ENCODE assay signal across 12 cellular contexts in the genomic region with DNA sequence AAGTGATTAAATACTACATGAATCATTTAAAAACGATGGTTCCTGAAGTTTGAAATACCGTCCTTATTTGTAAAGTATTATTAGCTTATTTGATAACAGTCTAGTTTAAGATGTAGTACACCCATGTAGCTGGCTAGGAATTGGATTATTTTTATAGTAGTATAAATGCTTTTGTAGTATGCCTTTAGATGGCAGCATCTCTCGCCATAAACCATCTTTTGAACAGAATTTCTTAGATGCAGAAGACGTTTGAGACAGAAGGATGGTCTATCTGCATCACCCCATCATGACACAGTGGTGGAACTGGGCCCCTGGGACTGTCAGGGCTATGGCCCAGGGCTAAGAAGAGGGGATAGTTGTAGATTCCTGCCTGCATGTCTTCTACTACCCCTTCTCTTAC.
DNase-seq lines count a peak whose midpoint lies in the region; ATAC-seq, FAIRE-seq and TF ChIP-seq lines count a peak whose summit lies in the region.
"Had no signal": no experiment of that assay in that cellular context is flagged by ENCODE, and none has a peak within 500 bp of the region (broad histone marks: within the 10 kb centered on the region; RNA-seq: fewer than 3 reads in every experiment).

No MANE protein-coding gene starts in this region.

- TF ChIP-seq CTCF in A549 (IDR thresholded peaks at IDR 0.05), result peak; percentile 18; the same call in 1 of the 3 replicates
- no peak for TF ChIP-seq CTCF in breast epithelium (IDR thresholded peaks at IDR 0.05)
- no peak; the same call in 1 of the 2 replicates for TF ChIP-seq CTCF in PC-3 (conservative IDR thresholded peaks at IDR 0.05; ENCODE audit: low read depth, low read length)

- no peak overlapping the region for H2AFZ ChIP-seq in PC-3 (ENCODE audit: low read length)
- H2AFZ ChIP-seq: parathyroid adenoma had no signal

- WGBS in A549 (ENCODE audit: missing lambda C conversion rate), result 46% methylated on average over 4 of the region's 4 CpGs
- 24% methylated on average over 4 of the region's 4 CpGs for WGBS in right cardiac atrium

- H4K20me1 ChIP-seq in PC-3 (ENCODE audit: low read length), result no peaks in the 10 kb centered on the region

- H3K9ac ChIP-seq in adipocyte (ENCODE audit: low read length), result no peak overlapping the region
- no peak overlapping the region for H3K9ac ChIP-seq in PC-3 (ENCODE audit: low read length)
- H3K9ac ChIP-seq: parathyroid adenoma had no signal

- H3K4me1 ChIP-seq in A549, result peaks cover 14% of the 10 kb centered on the region
- peaks cover 51% of the 10 kb centered on the region for H3K4me1 ChIP-seq in adipocyte (ENCODE audit: control insufficient read depth, insufficient read depth, low read length)
- peaks cover 21% of the 10 kb centered on the region for H3K4me1 ChIP-seq in right cardiac atrium (ENCODE audit: control insufficient read depth, insufficient read depth, low read length)
- peaks cover 0 to 7% of the 10 kb centered on the region in 2 donors for H3K4me1 ChIP-seq in breast epithelium
- peaks cover 22% of the 10 kb centered on the region for H3K4me1 ChIP-seq in PC-3 (ENCODE audit: insufficient read depth, low read length)

- TF ChIP-seq POLR2A in A549 (IDR thresholded peaks at IDR 0.05; ENCODE audit: low read length), result no peak
- TF ChIP-seq POLR2A in breast epithelium (IDR thresholded peaks at IDR 0.05), result no peak

- no peak for TF ChIP-seq EP300 in A549 (IDR thresholded peaks at IDR 0.05)

- POLR2A ChIA-PET in A549 (lab: Yijun Ruan, JAX), result no interaction called here
- POLR2A ChIA-PET in PC-3 (lab: Charles Lee; ENCODE audit: unreplicated experiment), result no interaction called here

- CTCF ChIA-PET in A549 (lab: Yijun Ruan, JAX) (interaction anchor here (0.5 to 2.0 kb wide), 6 partner anchors 9 to 553 kb away, joined by 3 to 7 read pairs (median 4); no protein-coding TSS in a partner anchor), PC-3 (lab: Charles Lee) (no interaction called here)

- H3K9me3 ChIP-seq in A549 (no peaks in the 10 kb centered on the region), adipocyte (ENCODE audit: control insufficient read depth, low read length) (no peaks in the 10 kb centered on the region), right cardiac atrium (ENCODE audit: control insufficient read depth, low read length) (no peaks in the 10 kb centered on the region), breast epithelium (no peaks in the 10 kb centered on the region), PC-3 (ENCODE audit: low read length) (no peaks in the 10 kb centered on the region)

- no TSS peak for BruUV-seq in PC-3 (replicated peaks; lab: Mats Ljungman, UMichigan)

- no peaks in the 10 kb centered on the region for H3F3A ChIP-seq in PC-3 (ENCODE audit: low read length, unreplicated experiment)

- H3K4me3 ChIP-seq in A549 (no peak overlapping the region), adipocyte (ENCODE audit: low read length) (no peak overlapping the region), right cardiac atrium (ENCODE audit: low read length) (no peak overlapping the region), breast epithelium (no peak overlapping the region), PC-3 (ENCODE audit: low read length) (no peak overlapping the region)

- H3K27ac ChIP-seq in A549, result no peak overlapping the region
- peak overlapping the region; percentile 14 for H3K27ac ChIP-seq in right cardiac atrium (ENCODE audit: low read length)
- H3K27ac ChIP-seq in breast epithelium, result no peak overlapping the region
- no peak overlapping the region for H3K27ac ChIP-seq in PC-3 (ENCODE audit: low read length)
- H3K27ac ChIP-seq: parathyroid adenoma had no signal

- 0 out of 5 replicates have a peak, but pooled peaks have one; percentile 17 to 20 for TF ChIP-seq RAD21 in A549 (conservative IDR thresholded peaks at IDR 0.05 in 1 of 2, IDR thresholded peaks at IDR 0.05 in 1 of 2)

- H3K4me2 ChIP-seq in A549 (no peak overlapping the region), PC-3 (ENCODE audit: low read length) (no peak overlapping the region)

- H3K79me2 ChIP-seq in PC-3 (ENCODE audit: low read length), result no peaks in the 10 kb centered on the region

- H3K36me3 ChIP-seq in adipocyte (ENCODE audit: control insufficient read depth, insufficient read depth, low read length, severe bottlenecking) (no peaks in the 10 kb centered on the region), breast epithelium (no peaks in the 10 kb centered on the region), PC-3 (ENCODE audit: low read depth, low read length) (no peaks in the 10 kb centered on the region)

- H3K9me2 ChIP-seq in PC-3 (replicated peaks; ENCODE audit: low read length), result no peaks in the 10 kb centered on the region

- intact Hi-C loops in right cardiac atrium (cut with DNase I), result loop anchor here in 1 of 4 donors (5.0 kb wide), 1 partner anchor 231 kb away; no protein-coding TSS in a partner anchor
- intact Hi-C loops in breast epithelium (cut with DNase I; ENCODE audit: low total_unique reads), result no loop called here
- intact Hi-C loops in PC-3 (cut with micrococcal nuclease), result no loop called here

- DNase-seq in A549 (ENCODE audit: low read depth in 1 of 2, low spot score in 1 of 2) (no peak), GM03348 (ENCODE audit: low spot score) (peak; percentile 29), adipocyte (ENCODE audit: low read depth) (peak; percentile 68), right cardiac atrium (no peak), AG20443 (ENCODE audit: low spot score) (no peak), breast epithelium (ENCODE audit: low spot score in 2 of 2) (no peak), PC-3 (no peak)
- DNase-seq: effector CD4-positive, alpha-beta T cell; NCI-H1105 treated with DMSO at 0.1 percent for 48 hours; T-helper 1 cell had no signal

- FAIRE-seq in A549 (lab: Jason Lieb, UNC), result no peak

- no peak for ATAC-seq in A549
- no peak for ATAC-seq in right cardiac atrium
- no peak for ATAC-seq in GM18873 (IDR thresholded peaks at IDR 0.05; ENCODE audit: low FRiP score, unreplicated experiment)
- no peak for ATAC-seq in PC-3

- H3K27me3 ChIP-seq in adipocyte (replicated peaks; ENCODE audit: control insufficient read depth, insufficient read depth, low read length), result no peaks in the 10 kb centered on the region
- no peaks in the 10 kb centered on the region for H3K27me3 ChIP-seq in right cardiac atrium (ENCODE audit: control insufficient read depth, insufficient read depth)
- H3K27me3 ChIP-seq in breast epithelium, result no peaks in the 10 kb centered on the region
- H3K27me3 ChIP-seq in PC-3 (ENCODE audit: low read length), result no peaks in the 10 kb centered on the region

TF ChIP-seq in A549, 52 proteins besides CTCF, POLR2A, EP300 and RAD21:
- TF ChIP-seq KDM5A (IDR thresholded peaks at IDR 0.05), result no peak
- no peak for TF ChIP-seq ESRRA (IDR thresholded peaks at IDR 0.05; ENCODE audit: borderline replicate concordance, low read length)
- no peak for TF ChIP-seq RARB (CRISPR knock-in tag; IDR thresholded peaks at IDR 0.05)
- TF ChIP-seq, protein P1, sequence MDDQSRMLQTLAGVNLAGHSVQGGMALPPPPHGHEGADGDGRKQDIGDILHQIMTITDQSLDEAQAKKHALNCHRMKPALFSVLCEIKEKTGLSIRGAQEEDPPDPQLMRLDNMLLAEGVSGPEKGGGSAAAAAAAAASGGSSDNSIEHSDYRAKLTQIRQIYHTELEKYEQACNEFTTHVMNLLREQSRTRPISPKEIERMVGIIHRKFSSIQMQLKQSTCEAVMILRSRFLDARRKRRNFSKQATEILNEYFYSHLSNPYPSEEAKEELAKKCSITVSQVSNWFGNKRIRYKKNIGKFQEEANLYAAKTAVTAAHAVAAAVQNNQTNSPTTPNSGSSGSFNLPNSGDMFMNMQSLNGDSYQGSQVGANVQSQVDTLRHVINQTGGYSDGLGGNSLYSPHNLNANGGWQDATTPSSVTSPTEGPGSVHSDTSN (IDR thresholded peaks at IDR 0.05), result no peak
TF ChIP-seq in A549: peak in this region for 0.

Comparison
In these comparisons a context has a peak if more than half of its experiments do, and no peak if none do; other contexts are left out.
1. DNase-seq: peak in GM03348 (single experiment) and adipocyte (single experiment); none in A549 (0 of 2), right cardiac atrium (0 of 3), AG20443 (single experiment), breast epithelium (0 of 2) and PC-3 (single experiment).